In the genomic region with DNA sequence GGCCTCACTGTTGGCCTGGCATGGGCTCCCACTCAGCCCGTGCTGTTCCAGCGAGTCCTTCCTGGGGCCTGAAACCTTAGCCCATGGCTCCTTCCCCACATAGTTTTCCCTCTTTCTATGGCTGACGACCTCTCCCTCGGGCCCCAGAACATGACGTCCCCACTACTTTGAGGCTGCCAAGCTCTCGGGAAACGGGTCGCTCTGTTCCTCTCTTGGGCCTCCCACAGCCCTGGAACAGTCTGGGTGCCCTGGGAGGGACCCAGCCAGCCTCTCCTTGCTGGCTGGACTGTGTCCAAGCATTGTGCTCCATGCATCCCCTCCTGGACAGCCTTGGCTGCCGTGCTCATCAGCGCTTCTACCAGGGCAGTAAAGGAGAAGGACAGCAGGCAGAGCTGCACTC, we compare ENCODE assay signal across 26 cellular contexts.
DNase-seq lines count a peak whose midpoint lies in the region; ATAC-seq and TF ChIP-seq lines count a peak whose summit lies in the region.
"Had no signal": no experiment of that assay in that cellular context is flagged by ENCODE, and none has a peak within 500 bp of the region (broad histone marks: within the 10 kb centered on the region; RNA-seq: fewer than 3 reads in every experiment).

No MANE protein-coding gene starts in this region.

- in situ Hi-C loops in mammary epithelial cell (cut with MboI; ENCODE audit: low sequenced_read_pairs in 2 of 2) = loop anchor here (5.0 to 25.0 kb wide), 3 partner anchors 507 to 805 kb away; no protein-coding TSS in a partner anchor

- H3K4me1 Mint-ChIP-seq in MCF 10A (ENCODE audit: insufficient read depth, unreplicated experiment) = peaks cover 48% of the 10 kb centered on the region
- H3K4me1 Mint-ChIP-seq: activated naive CD4-positive, alpha-beta T cell treated with anti-CD3 and anti-CD28 coated beads, Interleukin-2, amount 10 ng/mL, durations not matched to agents 7 days and 5 days had no signal

- H3K27ac ChIP-seq in mammary epithelial cell (ENCODE audit: insufficient read depth, low read depth, low read length) = no peak overlapping the region
- peak overlapping the region; percentile 62 to 65 for H3K27ac ChIP-seq in prostate gland
- H3K27ac ChIP-seq in aorta (ENCODE audit: low read depth in 1 of 2, low read length in 2 of 2) = peak overlapping the region; percentile 74 to 90
- H3K27ac ChIP-seq: cardiac muscle cell, PC-9 had no signal

- CTCF ChIA-PET in MCF 10A (lab: Yijun Ruan, JAX) (interaction anchor here (0.6 kb wide), 3 partner anchors 70 to 815 kb away, joined by 3 read pairs; no protein-coding TSS in a partner anchor), mammary epithelial cell (lab: Charles Lee; ENCODE audit: low non-redundant PET) (no interaction called here)

- H3K36me3 Mint-ChIP-seq in MCF 10A (ENCODE audit: insufficient read depth, unreplicated experiment) = no peaks in the 10 kb centered on the region
- H3K36me3 Mint-ChIP-seq: activated naive CD4-positive, alpha-beta T cell treated with anti-CD3 and anti-CD28 coated beads, Interleukin-2, amount 10 ng/mL, durations not matched to agents 7 days and 5 days; CD8-positive, alpha-beta T cell; natural killer cell treated with Interleukin-12 subunit alpha and Interleukin-12 subunit beta and Interleukin-15 and Interleukin-18, amount 100 ng/mL, for 72 hours had no signal

- H3K9ac ChIP-seq in mammary epithelial cell (ENCODE audit: insufficient read depth, low read length) = no peak overlapping the region

- H3K9me3 ChIP-seq in mammary epithelial cell (replicated peaks; ENCODE audit: insufficient read depth, low read length) = no peaks in the 10 kb centered on the region
- H3K9me3 ChIP-seq in prostate gland = no peaks in the 10 kb centered on the region
- no peaks in the 10 kb centered on the region for H3K9me3 ChIP-seq in aorta (ENCODE audit: control insufficient read depth, low read length)
- H3K9me3 ChIP-seq: mucosa of descending colon had no signal

- H3K27me3 ChIP-seq in mammary epithelial cell (ENCODE audit: insufficient read depth, low read length) (no peaks in the 10 kb centered on the region), prostate gland (replicated peaks; ENCODE audit: insufficient read depth) (no peaks in the 10 kb centered on the region), aorta (ENCODE audit: control insufficient read depth in 1 of 2, insufficient read depth in 2 of 2, low read length in 1 of 2) (no peaks in the 10 kb centered on the region)
- H3K27me3 ChIP-seq: cardiac muscle cell had no signal

- dilution Hi-C loops in mammary epithelial cell (cut with HindIII; ENCODE audit: low sequenced_read_pairs) = no loop called here

- WGBS in mammary epithelial cell (ENCODE audit: low coverage, missing lambda C conversion rate) = 78% methylated on average over 9 of the region's 10 CpGs
- WGBS in prostate gland = 27% methylated on average over 10 of the region's 10 CpGs
- WGBS in aorta, 2 donors = 3 to 11% methylated on average over 10 of the region's 10 CpGs

- peaks cover 27% of the 10 kb centered on the region for H3K4me1 ChIP-seq in mammary epithelial cell (ENCODE audit: insufficient read depth, low read length)
- peaks cover 14% of the 10 kb centered on the region for H3K4me1 ChIP-seq in prostate gland (replicated peaks)
- H3K4me1 ChIP-seq in aorta (ENCODE audit: control insufficient read depth in 1 of 2, insufficient read depth in 2 of 2, low read length in 2 of 2) = peaks cover 3 to 5% of the 10 kb centered on the region in 2 donors

- no peaks in the 10 kb centered on the region for H4K20me1 ChIP-seq in mammary epithelial cell (ENCODE audit: insufficient read depth, low read length)

- ATAC-seq in Right ventricle myocardium superior (ENCODE audit: poor library complexity) (peak; percentile 81), aorta (ENCODE audit: low FRiP score) (peak; percentile 68)
- ATAC-seq: CD8-positive, alpha-beta T cell; HepG2; mucosa of descending colon had no signal

- H2AFZ ChIP-seq in mammary epithelial cell (ENCODE audit: low read depth, low read length) = no peak overlapping the region
- H2AFZ ChIP-seq: PC-9 had no signal

- DNase-seq in MCF 10A (ENCODE audit: unreplicated experiment) = peak; percentile 18
- DNase-seq in mammary epithelial cell = no peak
- peak; percentile 77 for DNase-seq in Right ventricle myocardium superior
- peak; percentile 60 for DNase-seq in prostate gland (ENCODE audit: low spot score)
- DNase-seq in aorta = no peak
- no peak for DNase-seq in activated gamma-delta T cell (lab: John Stamatoyannopoulos, UW)
- DNase-seq in activated gamma-delta T cell treated with Interleukin-2 at 50 U/mL for 16 hours = no peak
- DNase-seq in activated CD8-positive, alpha-beta memory T cell treated with anti-CD3 and anti-CD28 coated beads, Interleukin-2, amount 50 U/mL, for 48 hours = no peak
- DNase-seq: 8988T; activated CD4-positive, alpha-beta T cell treated with anti-CD3 and anti-CD28 coated beads, Interleukin-2, amount 10 ng/mL, durations not matched to agents 24 days and 14 days; activated naive CD4-positive, alpha-beta T cell treated with anti-CD3 and anti-CD28 coated beads, Interleukin-2, amount 10 ng/mL, durations not matched to agents 7 days and 5 days; activated T-cell treated with anti-CD3 and anti-CD28 coated beads, Interleukin-2, amount 50 U/mL, for 48 hours; CD8-positive, alpha-beta T cell; EL; islet precursor cell; mucosa of descending colon; NCI-H446 treated with DMSO at 0.1 percent for 48 hours; NK-92 treated with Interleukin-12 subunit alpha and Interleukin-12 subunit beta, amount 100 ng/mL, for 24 hours; PC-9; retina; stimulated activated CD4-positive, alpha-beta T cell treated with anti-CD3 and anti-CD28 coated beads, Interleukin-2, amount 100 ng/mL, for 48 hours; SW 1271; T-helper 9 cell had no signal

- H3K36me3 ChIP-seq in mammary epithelial cell (ENCODE audit: insufficient read depth, low read length) (no peaks in the 10 kb centered on the region), prostate gland (no peaks in the 10 kb centered on the region), aorta (ENCODE audit: control insufficient read depth in 1 of 2, insufficient read depth in 2 of 2, low read length in 1 of 2) (no peaks in the 10 kb centered on the region)
- H3K36me3 ChIP-seq: cardiac muscle cell had no signal

- no peak overlapping the region for H3K4me3 Mint-ChIP-seq in MCF 10A (ENCODE audit: unreplicated experiment)
- H3K4me3 Mint-ChIP-seq: activated CD4-positive, alpha-beta T cell treated with anti-CD3 and anti-CD28 coated beads, Interleukin-2, amount 10 ng/mL, durations not matched to agents 24 days and 14 days; activated naive CD4-positive, alpha-beta T cell treated with anti-CD3 and anti-CD28 coated beads, Interleukin-2, amount 10 ng/mL, durations not matched to agents 7 days and 5 days; CD8-positive, alpha-beta T cell; natural killer cell treated with Interleukin-12 subunit alpha and Interleukin-12 subunit beta and Interleukin-15 and Interleukin-18, amount 100 ng/mL, for 72 hours had no signal

- H3K79me2 ChIP-seq in mammary epithelial cell (ENCODE audit: insufficient read depth, low read length) = no peaks in the 10 kb centered on the region

- H3K4me3 ChIP-seq in mammary epithelial cell (replicated peaks in 1 of 3; ENCODE audit: insufficient read depth in 1 of 3, low read depth in 2 of 3, low read length in 3 of 3) = no peak overlapping the region
- H3K4me3 ChIP-seq in prostate gland = no peak overlapping the region
- no peak overlapping the region for H3K4me3 ChIP-seq in aorta (ENCODE audit: low read length in 2 of 2)
- H3K4me3 ChIP-seq: cardiac muscle cell, mucosa of descending colon, PC-9 had no signal

- TF ChIP-seq CTCF in MCF 10A (IDR thresholded peaks at IDR 0.05; ENCODE audit: unreplicated experiment) (no peak), mammary epithelial cell (conservative IDR thresholded peaks at IDR 0.05 in 1 of 2, IDR thresholded peaks at IDR 0.05 in 1 of 2; ENCODE audit: extremely low read depth in 1 of 2, insufficient read depth in 1 of 2, low read depth in 1 of 2, low read length in 2 of 2) (no peak), prostate gland (IDR thresholded peaks at IDR 0.05) (no peak)

- POLR2A ChIA-PET in MCF 10A (lab: Yijun Ruan, JAX) = interaction anchor here (0.9 to 2.8 kb wide), 5 partner anchors 10 to 278 kb away, joined by 3 to 36 read pairs (median 7); no protein-coding TSS in a partner anchor

- intact Hi-C loops in MCF 10A (cut with micrococcal nuclease) = loop anchor here (5.0 to 10.0 kb wide), 3 partner anchors 52 to 275 kb away; no protein-coding TSS in a partner anchor
- intact Hi-C loops in mammary epithelial cell (cut with micrococcal nuclease) = loop anchor here (2.0 to 10.0 kb wide), 5 partner anchors 51 to 335 kb away; no protein-coding TSS in a partner anchor
- intact Hi-C loops in Right ventricle myocardium superior (cut with DNase I) = loop anchor here (5.0 to 10.0 kb wide), 2 partner anchors 507 to 765 kb away; no protein-coding TSS in a partner anchor
- intact Hi-C loops in prostate gland (cut with DNase I) = loop anchor here (5.0 to 10.0 kb wide), 4 partner anchors 117 to 807 kb away; no protein-coding TSS in a partner anchor
- intact Hi-C loops in aorta (cut with DNase I) = loop anchor here (5.0 to 10.0 kb wide), 7 partner anchors 42 to 805 kb away; no protein-coding TSS in a partner anchor

- no peaks in the 10 kb centered on the region for H3K9me3 Mint-ChIP-seq in MCF 10A (ENCODE audit: unreplicated experiment)
- H3K9me3 Mint-ChIP-seq: activated CD4-positive, alpha-beta T cell treated with anti-CD3 and anti-CD28 coated beads, Interleukin-2, amount 10 ng/mL, durations not matched to agents 24 days and 14 days; activated naive CD4-positive, alpha-beta T cell treated with anti-CD3 and anti-CD28 coated beads, Interleukin-2, amount 10 ng/mL, durations not matched to agents 7 days and 5 days; CD8-positive, alpha-beta T cell; natural killer cell treated with Interleukin-12 subunit alpha and Interleukin-12 subunit beta and Interleukin-15 and Interleukin-18, amount 100 ng/mL, for 72 hours had no signal

- no peak overlapping the region for H3K4me2 ChIP-seq in mammary epithelial cell (ENCODE audit: insufficient read depth, low read depth, low read length)
- H3K4me2 ChIP-seq: PC-9 had no signal

- H3K27ac Mint-ChIP-seq in MCF 10A (ENCODE audit: low read depth, unreplicated experiment) = peak overlapping the region; percentile 83
- H3K27ac Mint-ChIP-seq: activated CD4-positive, alpha-beta T cell treated with anti-CD3 and anti-CD28 coated beads, Interleukin-2, amount 10 ng/mL, durations not matched to agents 24 days and 14 days; activated naive CD4-positive, alpha-beta T cell treated with anti-CD3 and anti-CD28 coated beads, Interleukin-2, amount 10 ng/mL, durations not matched to agents 7 days and 5 days; CD8-positive, alpha-beta T cell; natural killer cell treated with Interleukin-12 subunit alpha and Interleukin-12 subunit beta and Interleukin-15 and Interleukin-18, amount 100 ng/mL, for 72 hours had no signal

- H3K27me3 Mint-ChIP-seq in MCF 10A (ENCODE audit: insufficient read depth, unreplicated experiment) = no peaks in the 10 kb centered on the region

- TF ChIP-seq POLR2A in prostate gland (IDR thresholded peaks at IDR 0.05) = no peak

- BruUV-seq in MCF 10A (replicated peaks; lab: Mats Ljungman, UMichigan) (no TSS peak), mammary epithelial cell (replicated peaks; lab: Mats Ljungman, UMichigan) (no TSS peak)

Comparison
In these comparisons a context has a peak if more than half of its experiments do, and no peak if none do; other contexts are left out.
1. DNase-seq: peak in MCF 10A (single experiment), Right ventricle myocardium superior (single experiment) and prostate gland (single experiment); none in mammary epithelial cell (single experiment), aorta (0 of 2), activated gamma-delta T cell (single experiment), activated gamma-delta T cell treated with Interleukin-2 at 50 U/mL for 16 hours (single experiment) and activated CD8-positive, alpha-beta memory T cell treated with anti-CD3 and anti-CD28 coated beads, Interleukin-2, amount 50 U/mL, for 48 hours (single experiment).